Comparison of ENCODE assay signal across 27 cellular contexts in genomic region chr10:60403168-60403873, GRCh38. TPM values are rescaled to one million over a fixed set of nuclear protein-coding genes. Genes with fewer than 3 reads are reported as not detected.
DNase-seq lines count a peak whose midpoint lies in the region; ATAC-seq, FAIRE-seq and TF ChIP-seq lines count a peak whose summit lies in the region.
"Had no signal": no experiment of that assay in that cellular context is flagged by ENCODE, and none has a peak within 500 bp of the region (broad histone marks: within the 10 kb centered on the region; RNA-seq: fewer than 3 reads in every experiment).

No MANE protein-coding gene starts in this region.

- no TSS peak for BruUV-seq in HepG2 (replicated peaks; lab: Mats Ljungman, UMichigan)

- H3K4me2 ChIP-seq in HepG2 (ENCODE audit: low read depth, low read length) = no peak overlapping the region
- H3K4me2 ChIP-seq: BLaER1 had no signal

- no peak for TF ChIP-seq EP300 in HepG2 (IDR thresholded peaks at IDR 0.05; ENCODE audit: low read depth in 2 of 2, low read length in 2 of 2)
- no peak for TF ChIP-seq EP300 in HepG2 (CRISPR knock-in tag; IDR thresholded peaks at IDR 0.05; ENCODE audit: borderline replicate concordance)

- H3K27me3 ChIP-seq in liver (ENCODE audit: control insufficient read depth in 4 of 4, insufficient read depth in 4 of 4, low read length in 3 of 4) (no peaks in the 10 kb centered on the region), HepG2 (ENCODE audit: control insufficient read depth in 1 of 2, insufficient read depth in 2 of 2, low read length in 2 of 2) (no peaks in the 10 kb centered on the region), right lobe of liver (no peaks in the 10 kb centered on the region), small intestine (ENCODE audit: control insufficient read depth in 2 of 2, insufficient read depth in 2 of 2, low read length in 2 of 2) (no peaks in the 10 kb centered on the region)
- H3K27me3 ChIP-seq: BE2C, BLaER1 had no signal

- in situ Hi-C loops in HepG2 (cut with HindIII; ENCODE audit: extremely low pct_ligation_motif_present, low pct_unique_long_range_greater_than_20kb) = no loop called here

- no peaks in the 10 kb centered on the region for H3K79me2 ChIP-seq in HepG2 (ENCODE audit: insufficient read depth, low read length)

- TF ChIP-seq POLR2A in HepG2 (IDR thresholded peaks at IDR 0.05; ENCODE audit: insufficient read depth in 1 of 2, low read depth in 2 of 2, low read length in 2 of 2) (no peak), right lobe of liver (IDR thresholded peaks at IDR 0.05) (no peak)

- ATAC-seq in HepG2 (no peak), left colon (peak; percentile 79), right lobe of liver (peak; percentile 68 to 91 (median 70))

- H3K4me3 ChIP-seq in liver (ENCODE audit: low read depth in 1 of 3, low read length in 3 of 3) = no peak overlapping the region
- no peak overlapping the region for H3K4me3 ChIP-seq in HepG2 (replicated peaks in 1 of 3; ENCODE audit: insufficient read depth in 1 of 3, low read depth in 2 of 3, low read length in 3 of 3)
- no peak overlapping the region for H3K4me3 ChIP-seq in right lobe of liver
- no peak overlapping the region for H3K4me3 ChIP-seq in small intestine (ENCODE audit: low read depth in 1 of 2, low read length in 2 of 2)
- H3K4me3 ChIP-seq: BLaER1 had no signal

- TF ChIP-seq CTCF in liver (IDR thresholded peaks at IDR 0.05; ENCODE audit: low read depth, low read length, missing input control) (no peak), HepG2 (CRISPR knock-in tag; IDR thresholded peaks at IDR 0.05) (no peak), right lobe of liver (IDR thresholded peaks at IDR 0.05) (no peak)

- DNase-seq in HepG2 (ENCODE audit: low spot score) = no peak
- no peak for DNase-seq in left colon
- no peak for DNase-seq in right lobe of liver
- DNase-seq in small intestine = peak; percentile 37
- no peak for DNase-seq in Kasumi-1 (lab: John Stamatoyannopoulos, UW)
- DNase-seq in NCI-H146 treated with DMSO at 0.1 percent for 48 hours (lab: John Stamatoyannopoulos, UW; ENCODE audit: unreplicated experiment) = no peak
- DNase-seq in SIG-M5 (lab: John Stamatoyannopoulos, UW) = no peak
- DNase-seq: 8988T; ACHN; BE2C; C1 segment of cervical spinal cord; CD4-positive, alpha-beta memory T cell; CD4-positive, CD25-positive, alpha-beta regulatory T cell; CD8-positive, alpha-beta memory T cell; COR-L47; DMS 273 treated with DMSO at 0.1 percent for 48 hours; DMS153; DMS53; DMS79; DND-41; EL; GDM1 had no signal

- H3K9ac ChIP-seq in liver (ENCODE audit: low read depth in 1 of 2, low read length in 2 of 2) (no peak overlapping the region), HepG2 (ENCODE audit: insufficient read depth, low read depth, low read length) (no peak overlapping the region)
- H3K9ac ChIP-seq: BLaER1 had no signal

- H3K27ac ChIP-seq in liver (ENCODE audit: low read depth in 1 of 2, low read length in 2 of 2) = no peak overlapping the region
- H3K27ac ChIP-seq in HepG2 (ENCODE audit: extremely low read length, insufficient read depth, low read length) = no peak overlapping the region
- H3K27ac ChIP-seq in right lobe of liver = no peak overlapping the region
- H3K27ac ChIP-seq in small intestine (ENCODE audit: low read depth in 1 of 2, low read length in 1 of 2) = no peak overlapping the region
- H3K27ac ChIP-seq: BLaER1 had no signal

- 71% methylated on average over 8 of the region's 8 CpGs for WGBS in liver
- WGBS in HepG2 (ENCODE audit: low lambda C conversion rate) = 67% methylated on average over 8 of the region's 8 CpGs
- 80% methylated on average over 8 of the region's 8 CpGs for WGBS in right lobe of liver (ENCODE audit: insufficient coverage, low coverage, low lambda C conversion rate, missing lambda C conversion rate)
- 93 to 96% (median 94%) methylated on average over 8 of the region's 8 CpGs for WGBS in small intestine, 3 donors

- H3K36me3 ChIP-seq in liver (ENCODE audit: control insufficient read depth in 4 of 4, insufficient read depth in 3 of 4, low read depth in 1 of 4, low read length in 3 of 4) = no peaks in the 10 kb centered on the region
- no peaks in the 10 kb centered on the region for H3K36me3 ChIP-seq in HepG2 (replicated peaks in 1 of 2; ENCODE audit: control insufficient read depth in 1 of 2, insufficient read depth in 2 of 2, low read length in 2 of 2)
- H3K36me3 ChIP-seq in right lobe of liver = no peaks in the 10 kb centered on the region
- no peaks in the 10 kb centered on the region for H3K36me3 ChIP-seq in small intestine (ENCODE audit: control insufficient read depth in 2 of 2, insufficient read depth in 2 of 2, low read length in 2 of 2)
- H3K36me3 ChIP-seq: BE2C, BLaER1 had no signal

- H2AFZ ChIP-seq in HepG2 (ENCODE audit: low read length) = no peak overlapping the region

- no peaks in the 10 kb centered on the region for H4K20me1 ChIP-seq in HepG2 (ENCODE audit: insufficient read depth, low read length)
- H4K20me1 ChIP-seq: BLaER1 had no signal

- intact Hi-C loops in HepG2 (cut with micrococcal nuclease; ENCODE audit: unreplicated experiment) = no loop called here
- intact Hi-C loops in left colon (cut with DNase I, micrococcal nuclease) = no loop called here
- intact Hi-C loops in right lobe of liver (cut with DNase I) = no loop called here

- H3K4me1 ChIP-seq in liver (ENCODE audit: control insufficient read depth in 4 of 4, insufficient read depth in 4 of 4, low read length in 3 of 4) (peaks cover 0 to 6% (median 2%) of the 10 kb centered on the region in 4 donors), HepG2 (ENCODE audit: insufficient read depth, low read length) (no peaks in the 10 kb centered on the region), right lobe of liver (peaks cover 0 to 12% (median 0%) of the 10 kb centered on the region in 4 donors), small intestine (ENCODE audit: control insufficient read depth in 2 of 2, insufficient read depth in 1 of 2, low read depth in 1 of 2, low read length in 1 of 2) (no peaks in the 10 kb centered on the region)
- H3K4me1 ChIP-seq: BLaER1 had no signal

- TF ChIP-seq RAD21 in liver (IDR thresholded peaks at IDR 0.05) = no peak
- TF ChIP-seq RAD21 in HepG2 (CRISPR knock-in tag; IDR thresholded peaks at IDR 0.05) = no peak

- FAIRE-seq in HepG2 (lab: Jason Lieb, UNC) (no peak), small intestine (lab: Jason Lieb, UNC) (no peak)
- FAIRE-seq: A204.1, GM12891 had no signal

- no peaks in the 10 kb centered on the region for H3K9me3 ChIP-seq in liver (ENCODE audit: control insufficient read depth in 4 of 4, low read length in 3 of 4)
- no peaks in the 10 kb centered on the region for H3K9me3 ChIP-seq in HepG2 (ENCODE audit: low read length)
- H3K9me3 ChIP-seq in right lobe of liver = no peaks in the 10 kb centered on the region
- no peaks in the 10 kb centered on the region for H3K9me3 ChIP-seq in small intestine (ENCODE audit: control insufficient read depth, low read depth)
- H3K9me3 ChIP-seq: BE2C, BLaER1 had no signal

- POLR2A ChIA-PET in HepG2 (lab: Yijun Ruan, JAX) = no interaction called here

- CTCF ChIA-PET in HepG2 (lab: Yijun Ruan, JAX; ENCODE audit: low intra/inter-chr PET ratio, low total read pairs) = no interaction called here

TF ChIP-seq in liver, 16 proteins besides CTCF, POLR2A, EP300 and RAD21:
- TF ChIP-seq SP1 (IDR thresholded peaks at IDR 0.05) (peak; percentile 51), HNF4A (conservative IDR thresholded peaks at IDR 0.05) (peak; percentile 24 to 42), MAX (IDR thresholded peaks at IDR 0.05) (no peak), HNF4G (IDR thresholded peaks at IDR 0.05) (peak; percentile 13), RXRA (IDR thresholded peaks at IDR 0.05) (peak in 1 of 2 donors; percentile 20), YY1 (IDR thresholded peaks at IDR 0.05) (no peak)

TF ChIP-seq in HepG2, 621 proteins besides CTCF, POLR2A, EP300 and RAD21 (continues in another document):
- TF ChIP-seq CAMTA2 (CRISPR knock-in tag; IDR thresholded peaks at IDR 0.05; ENCODE audit: borderline replicate concordance) = no peak
- TF ChIP-seq HES4 (CRISPR knock-in tag; IDR thresholded peaks at IDR 0.05; ENCODE audit: borderline replicate concordance) = no peak
- no peak for TF ChIP-seq BRF2 (CRISPR knock-in tag; IDR thresholded peaks at IDR 0.05)

RNA-seq across cellular contexts. Expression of gene ANK3, which starts 13.6 kb away (rescaled TPM):
- 10 to 100 TPM; 12.4 to 30.0 TPM for total RNA-seq in liver
- polyA plus RNA-seq in liver = 1 to 10 TPM; 5.7 to 6.9 TPM
- total RNA-seq in HepG2 (2016; rRNA removed; fragmentation: Illumina TruSeq; extraction: Trizol) = not detected in 2 replicates
- total RNA-seq in HepG2 (2016; cell fraction: cytosol; rRNA removed; fragmentation: Illumina TruSeq; extraction: Trizol; ENCODE audit: low read depth) = not detected in 2 replicates
- total RNA-seq in HepG2 (2016; cell fraction: insoluble cytoplasmic fraction; rRNA removed; fragmentation: Illumina TruSeq; extraction: Trizol) = 0.39 TPM in 1 of 2 replicates, not detected in the other
- total RNA-seq in HepG2 (2016; cell fraction: membrane; rRNA removed; fragmentation: Illumina TruSeq; extraction: Trizol) = not detected in 2 replicates
- not detected in 2 replicates for total RNA-seq in HepG2 (2016; cell fraction: nucleus; rRNA removed; fragmentation: Illumina TruSeq; extraction: Trizol)
- polyA plus RNA-seq in HepG2 (2011; rRNA removed) = not detected in 2 replicates
- not detected in 2 replicates for polyA plus RNA-seq in HepG2 (2011; cell fraction: cytosol; rRNA removed)
- not detected in 2 replicates for polyA plus RNA-seq in HepG2 (2011; cell fraction: nucleus; rRNA removed)
- not detected in 2 replicates for polyA plus RNA-seq in HepG2 (2012)
- polyA plus RNA-seq in HepG2 (2016; cell fraction: cytosol; fragmentation: Illumina TruSeq; extraction: Trizol; ENCODE audit: low read depth) = not detected in 2 replicates
- not detected in 2 replicates for polyA plus RNA-seq in HepG2 (2016; cell fraction: insoluble cytoplasmic fraction; fragmentation: Illumina TruSeq; extraction: Trizol; ENCODE audit: low read depth)
- polyA plus RNA-seq in HepG2 (2016; cell fraction: membrane; fragmentation: Illumina TruSeq; extraction: Trizol; ENCODE audit: low read depth) = not detected in 2 replicates
- not detected in 2 replicates for polyA plus RNA-seq in HepG2 (2016; cell fraction: nucleus; fragmentation: Illumina TruSeq; extraction: Trizol; ENCODE audit: insufficient read depth, low read depth)
- polyA minus RNA-seq in HepG2 (2011; rRNA and poly(A)+ RNA removed; ENCODE audit: low replicate concordance) = 10.7 TPM in 1 of 2 replicates, not detected in the other
- not detected in 2 replicates for polyA minus RNA-seq in HepG2 (2011; cell fraction: cytosol; rRNA and poly(A)+ RNA removed)
- not detected in 2 replicates for polyA minus RNA-seq in HepG2 (2011; cell fraction: nucleus; rRNA and poly(A)+ RNA removed)
- total RNA-seq in left colon = 100 to 1,000 TPM in 1 of 2 donors, 10 to 100 TPM in 1; 95.4 to 103 TPM
- 10 to 100 TPM in 5 of 6 experiments, 1 to 10 TPM in 1; 7.8 to 25.7 (median 16.6) TPM for total RNA-seq in right lobe of liver
- 10 to 100 TPM in 2 of 3 donors, 1 to 10 TPM in 1; 9.9 to 37.6 (median 33.5) TPM for polyA plus RNA-seq in small intestine
- polyA plus RNA-seq: CD14-positive monocyte had no signal

Comparison
In these comparisons a context has a peak if more than half of its experiments do, and no peak if none do; other contexts are left out.
1. RNA of gene ANK3, which starts 13.6 kb away (total RNA-seq): 95.4 to 103 TPM in left colon, 12.4 to 30.0 TPM in liver and 7.8 to 25.7 TPM in right lobe of liver; 0.39 TPM in HepG2; every median in the first group is over 4 times any median in the second.